1 cellular context compared by ENCODE assay signal in the genomic region with DNA sequence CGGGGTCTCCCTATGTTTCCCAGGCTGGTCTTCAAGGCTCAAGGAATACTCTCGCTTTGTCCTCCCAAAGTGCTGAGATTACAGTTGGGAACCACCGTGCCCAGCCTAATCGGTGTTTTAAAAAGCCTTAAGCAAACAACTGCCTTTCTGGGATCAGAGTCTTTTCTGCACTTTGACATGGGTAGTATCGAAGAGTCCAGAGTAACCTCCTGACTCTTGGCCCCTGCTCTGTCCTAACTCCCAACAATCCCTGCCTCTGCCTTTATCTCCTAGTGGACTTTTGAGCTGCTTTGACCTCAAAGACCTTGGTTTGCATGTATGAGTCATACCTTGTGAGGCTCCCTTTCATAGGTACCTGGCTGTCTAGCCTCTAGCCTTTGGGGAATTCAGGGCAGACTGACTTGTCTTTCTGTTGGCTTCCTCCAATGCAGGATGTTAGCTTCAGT.
TF ChIP-seq lines count a peak whose summit lies in the region.

No MANE protein-coding gene starts in this region.

TF ChIP-seq in HepG2, 621 proteins besides CTCF, POLR2A, EP300 and RAD21 (continued from another document and continues in another):
- TF ChIP-seq THAP8 (CRISPR knock-in tag; IDR thresholded peaks at IDR 0.05; ENCODE audit: borderline replicate concordance) (no peak), ZFP82 (CRISPR knock-in tag; IDR thresholded peaks at IDR 0.05; ENCODE audit: borderline replicate concordance) (no peak; the same call in 1 of the 2 replicates), ZNF207 (IDR thresholded peaks at IDR 0.05; ENCODE audit: borderline replicate concordance) (no peak), ZNF451 (CRISPR knock-in tag; IDR thresholded peaks at IDR 0.05) (no peak), ZNF263 (CRISPR knock-in tag; IDR thresholded peaks at IDR 0.05) (no peak), HNF4A (CRISPR knock-in tag; IDR thresholded peaks at IDR 0.05) (peak; percentile 100), PRMT3 (CRISPR knock-in tag; IDR thresholded peaks at IDR 0.05; ENCODE audit: borderline replicate concordance, low read depth) (no peak), WIZ (CRISPR knock-in tag; IDR thresholded peaks at IDR 0.05) (no peak), ZNF367 (CRISPR knock-in tag; IDR thresholded peaks at IDR 0.05; ENCODE audit: borderline replicate concordance) (no peak), ZSCAN30 (CRISPR knock-in tag; IDR thresholded peaks at IDR 0.05) (0 out of 2 replicates have a peak, but pooled peaks have one; percentile 22), CBX1 (IDR thresholded peaks at IDR 0.05; ENCODE audit: low read depth) (no peak), GFI1 (CRISPR knock-in tag; IDR thresholded peaks at IDR 0.05; ENCODE audit: borderline replicate concordance) (peak; percentile 96), FOXC1 (CRISPR knock-in tag; IDR thresholded peaks at IDR 0.05; ENCODE audit: borderline replicate concordance) (peak; percentile 73; the same call in 1 of the 2 replicates), ZBTB33 (CRISPR knock-in tag; IDR thresholded peaks at IDR 0.05) (peak; percentile 67; the same call in 1 of the 2 replicates), ZNF652 (CRISPR knock-in tag; IDR thresholded peaks at IDR 0.05; ENCODE audit: borderline replicate concordance, low read depth) (peak; percentile 51; the same call in 1 of the 2 replicates), ZSCAN22 (CRISPR knock-in tag; IDR thresholded peaks at IDR 0.05) (no peak), ZNF891 (CRISPR knock-in tag; IDR thresholded peaks at IDR 0.05) (no peak), ZNF317 (CRISPR knock-in tag; IDR thresholded peaks at IDR 0.05) (no peak), ZNF124 (CRISPR knock-in tag; IDR thresholded peaks at IDR 0.05) (no peak), ZNF766 (CRISPR knock-in tag; IDR thresholded peaks at IDR 0.05; ENCODE audit: borderline replicate concordance) (no peak), HOXA5 (CRISPR knock-in tag; IDR thresholded peaks at IDR 0.05) (no peak), EZH2 (conservative IDR thresholded peaks at IDR 0.05; ENCODE audit: low read depth, low read length) (no peak), NFATC3 (CRISPR knock-in tag; IDR thresholded peaks at IDR 0.05) (no peak), SMARCC2 (IDR thresholded peaks at IDR 0.05) (no peak), SRSF4 (IDR thresholded peaks at IDR 0.05; ENCODE audit: low read depth, low read length, poor library complexity, severe bottlenecking) (no peak), RFXANK (CRISPR knock-in tag; IDR thresholded peaks at IDR 0.05) (0 out of 2 replicates have a peak, but pooled peaks have one; percentile 80), KAT8 (CRISPR knock-in tag; IDR thresholded peaks at IDR 0.05) (peak; percentile 83), ZNF709 (CRISPR knock-in tag; IDR thresholded peaks at IDR 0.05) (no peak), SRSF9 (IDR thresholded peaks at IDR 0.05; ENCODE audit: borderline replicate concordance, insufficient read depth, low read depth, low read length, poor library complexity, severe bottlenecking) (no peak), ZFYVE20 (CRISPR knock-in tag; IDR thresholded peaks at IDR 0.05; ENCODE audit: borderline replicate concordance, low read depth) (no peak), ZNF24 (IDR thresholded peaks at IDR 0.05) (no peak), ZNF382 (CRISPR knock-in tag; IDR thresholded peaks at IDR 0.05; ENCODE audit: borderline replicate concordance) (no peak), RBFOX2 (IDR thresholded peaks at IDR 0.05; ENCODE audit: low read depth, low read length) (no peak), CEBPG (CRISPR knock-in tag; IDR thresholded peaks at IDR 0.05) (peak; percentile 80), SNAPC5 (CRISPR knock-in tag; IDR thresholded peaks at IDR 0.05; ENCODE audit: borderline replicate concordance) (no peak), ZNF550 (CRISPR knock-in tag; IDR thresholded peaks at IDR 0.05; ENCODE audit: borderline replicate concordance) (no peak), MEIS1 (CRISPR knock-in tag; IDR thresholded peaks at IDR 0.05; ENCODE audit: borderline replicate concordance) (no peak), ZNF703 (CRISPR knock-in tag; IDR thresholded peaks at IDR 0.05; ENCODE audit: borderline replicate concordance) (no peak), TEAD2 (CRISPR knock-in tag; IDR thresholded peaks at IDR 0.05) (no peak), ZNF3 (CRISPR knock-in tag; IDR thresholded peaks at IDR 0.05) (peak; percentile 56; the same call in 1 of the 2 replicates), SOX6 (IDR thresholded peaks at IDR 0.05) (no peak), SOX6 (CRISPR knock-in tag; IDR thresholded peaks at IDR 0.05) (peak; percentile 97), ESRRA (CRISPR knock-in tag; IDR thresholded peaks at IDR 0.05; ENCODE audit: low read depth) (peak; percentile 100), TAF15 (IDR thresholded peaks at IDR 0.05; ENCODE audit: low read depth, low read length, poor library complexity, severe bottlenecking) (no peak), HDAC6 (IDR thresholded peaks at IDR 0.05; ENCODE audit: low read depth, low read length) (no peak)
- TF ChIP-seq, protein P1, sequence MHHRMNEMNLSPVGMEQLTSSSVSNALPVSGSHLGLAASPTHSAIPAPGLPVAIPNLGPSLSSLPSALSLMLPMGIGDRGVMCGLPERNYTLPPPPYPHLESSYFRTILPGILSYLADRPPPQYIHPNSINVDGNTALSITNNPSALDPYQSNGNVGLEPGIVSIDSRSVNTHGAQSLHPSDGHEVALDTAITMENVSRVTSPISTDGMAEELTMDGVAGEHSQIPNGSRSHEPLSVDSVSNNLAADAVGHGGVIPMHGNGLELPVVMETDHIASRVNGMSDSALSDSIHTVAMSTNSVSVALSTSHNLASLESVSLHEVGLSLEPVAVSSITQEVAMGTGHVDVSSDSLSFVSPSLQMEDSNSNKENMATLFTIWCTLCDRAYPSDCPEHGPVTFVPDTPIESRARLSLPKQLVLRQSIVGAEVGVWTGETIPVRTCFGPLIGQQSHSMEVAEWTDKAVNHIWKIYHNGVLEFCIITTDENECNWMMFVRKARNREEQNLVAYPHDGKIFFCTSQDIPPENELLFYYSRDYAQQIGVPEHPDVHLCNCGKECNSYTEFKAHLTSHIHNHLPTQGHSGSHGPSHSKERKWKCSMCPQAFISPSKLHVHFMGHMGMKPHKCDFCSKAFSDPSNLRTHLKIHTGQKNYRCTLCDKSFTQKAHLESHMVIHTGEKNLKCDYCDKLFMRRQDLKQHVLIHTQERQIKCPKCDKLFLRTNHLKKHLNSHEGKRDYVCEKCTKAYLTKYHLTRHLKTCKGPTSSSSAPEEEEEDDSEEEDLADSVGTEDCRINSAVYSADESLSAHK (CRISPR knock-in tag; IDR thresholded peaks at IDR 0.05; ENCODE audit: borderline replicate concordance): no peak
- TF ChIP-seq, protein P2, sequence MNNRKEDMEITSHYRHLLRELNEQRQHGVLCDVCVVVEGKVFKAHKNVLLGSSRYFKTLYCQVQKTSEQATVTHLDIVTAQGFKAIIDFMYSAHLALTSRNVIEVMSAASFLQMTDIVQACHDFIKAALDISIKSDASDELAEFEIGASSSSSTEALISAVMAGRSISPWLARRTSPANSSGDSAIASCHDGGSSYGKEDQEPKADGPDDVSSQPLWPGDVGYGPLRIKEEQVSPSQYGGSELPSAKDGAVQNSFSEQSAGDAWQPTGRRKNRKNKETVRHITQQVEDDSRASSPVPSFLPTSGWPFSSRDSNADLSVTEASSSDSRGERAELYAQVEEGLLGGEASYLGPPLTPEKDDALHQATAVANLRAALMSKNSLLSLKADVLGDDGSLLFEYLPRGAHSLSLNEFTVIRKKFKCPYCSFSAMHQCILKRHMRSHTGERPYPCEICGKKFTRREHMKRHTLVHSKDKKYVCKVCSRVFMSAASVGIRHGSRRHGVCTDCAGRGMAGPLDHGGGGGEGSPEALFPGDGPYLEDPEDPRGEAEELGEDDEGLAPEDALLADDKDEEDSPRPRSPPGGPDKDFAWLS (CRISPR knock-in tag; IDR thresholded peaks at IDR 0.05; ENCODE audit: borderline replicate concordance): no peak
- TF ChIP-seq, protein P3, sequence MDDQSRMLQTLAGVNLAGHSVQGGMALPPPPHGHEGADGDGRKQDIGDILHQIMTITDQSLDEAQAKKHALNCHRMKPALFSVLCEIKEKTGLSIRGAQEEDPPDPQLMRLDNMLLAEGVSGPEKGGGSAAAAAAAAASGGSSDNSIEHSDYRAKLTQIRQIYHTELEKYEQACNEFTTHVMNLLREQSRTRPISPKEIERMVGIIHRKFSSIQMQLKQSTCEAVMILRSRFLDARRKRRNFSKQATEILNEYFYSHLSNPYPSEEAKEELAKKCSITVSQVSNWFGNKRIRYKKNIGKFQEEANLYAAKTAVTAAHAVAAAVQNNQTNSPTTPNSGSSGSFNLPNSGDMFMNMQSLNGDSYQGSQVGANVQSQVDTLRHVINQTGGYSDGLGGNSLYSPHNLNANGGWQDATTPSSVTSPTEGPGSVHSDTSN (CRISPR knock-in tag; IDR thresholded peaks at IDR 0.05; ENCODE audit: borderline replicate concordance): no peak
- TF ChIP-seq, protein P4, sequence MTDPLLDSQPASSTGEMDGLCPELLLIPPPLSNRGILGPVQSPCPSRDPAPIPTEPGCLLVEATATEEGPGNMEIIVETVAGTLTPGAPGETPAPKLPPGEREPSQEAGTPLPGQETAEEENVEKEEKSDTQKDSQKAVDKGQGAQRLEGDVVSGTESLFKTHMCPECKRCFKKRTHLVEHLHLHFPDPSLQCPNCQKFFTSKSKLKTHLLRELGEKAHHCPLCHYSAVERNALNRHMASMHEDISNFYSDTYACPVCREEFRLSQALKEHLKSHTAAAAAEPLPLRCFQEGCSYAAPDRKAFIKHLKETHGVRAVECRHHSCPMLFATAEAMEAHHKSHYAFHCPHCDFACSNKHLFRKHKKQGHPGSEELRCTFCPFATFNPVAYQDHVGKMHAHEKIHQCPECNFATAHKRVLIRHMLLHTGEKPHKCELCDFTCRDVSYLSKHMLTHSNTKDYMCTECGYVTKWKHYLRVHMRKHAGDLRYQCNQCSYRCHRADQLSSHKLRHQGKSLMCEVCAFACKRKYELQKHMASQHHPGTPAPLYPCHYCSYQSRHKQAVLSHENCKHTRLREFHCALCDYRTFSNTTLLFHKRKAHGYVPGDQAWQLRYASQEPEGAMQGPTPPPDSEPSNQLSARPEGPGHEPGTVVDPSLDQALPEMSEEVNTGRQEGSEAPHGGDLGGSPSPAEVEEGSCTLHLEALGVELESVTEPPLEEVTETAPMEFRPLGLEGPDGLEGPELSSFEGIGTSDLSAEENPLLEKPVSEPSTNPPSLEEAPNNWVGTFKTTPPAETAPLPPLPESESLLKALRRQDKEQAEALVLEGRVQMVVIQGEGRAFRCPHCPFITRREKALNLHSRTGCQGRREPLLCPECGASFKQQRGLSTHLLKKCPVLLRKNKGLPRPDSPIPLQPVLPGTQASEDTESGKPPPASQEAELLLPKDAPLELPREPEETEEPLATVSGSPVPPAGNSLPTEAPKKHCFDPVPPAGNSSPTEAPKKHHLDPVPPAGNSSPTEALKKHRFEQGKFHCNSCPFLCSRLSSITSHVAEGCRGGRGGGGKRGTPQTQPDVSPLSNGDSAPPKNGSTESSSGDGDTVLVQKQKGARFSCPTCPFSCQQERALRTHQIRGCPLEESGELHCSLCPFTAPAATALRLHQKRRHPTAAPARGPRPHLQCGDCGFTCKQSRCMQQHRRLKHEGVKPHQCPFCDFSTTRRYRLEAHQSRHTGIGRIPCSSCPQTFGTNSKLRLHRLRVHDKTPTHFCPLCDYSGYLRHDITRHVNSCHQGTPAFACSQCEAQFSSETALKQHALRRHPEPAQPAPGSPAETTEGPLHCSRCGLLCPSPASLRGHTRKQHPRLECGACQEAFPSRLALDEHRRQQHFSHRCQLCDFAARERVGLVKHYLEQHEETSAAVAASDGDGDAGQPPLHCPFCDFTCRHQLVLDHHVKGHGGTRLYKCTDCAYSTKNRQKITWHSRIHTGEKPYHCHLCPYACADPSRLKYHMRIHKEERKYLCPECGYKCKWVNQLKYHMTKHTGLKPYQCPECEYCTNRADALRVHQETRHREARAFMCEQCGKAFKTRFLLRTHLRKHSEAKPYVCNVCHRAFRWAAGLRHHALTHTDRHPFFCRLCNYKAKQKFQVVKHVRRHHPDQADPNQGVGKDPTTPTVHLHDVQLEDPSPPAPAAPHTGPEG (CRISPR knock-in tag; IDR thresholded peaks at IDR 0.05): no peak
- TF ChIP-seq, protein P5, sequence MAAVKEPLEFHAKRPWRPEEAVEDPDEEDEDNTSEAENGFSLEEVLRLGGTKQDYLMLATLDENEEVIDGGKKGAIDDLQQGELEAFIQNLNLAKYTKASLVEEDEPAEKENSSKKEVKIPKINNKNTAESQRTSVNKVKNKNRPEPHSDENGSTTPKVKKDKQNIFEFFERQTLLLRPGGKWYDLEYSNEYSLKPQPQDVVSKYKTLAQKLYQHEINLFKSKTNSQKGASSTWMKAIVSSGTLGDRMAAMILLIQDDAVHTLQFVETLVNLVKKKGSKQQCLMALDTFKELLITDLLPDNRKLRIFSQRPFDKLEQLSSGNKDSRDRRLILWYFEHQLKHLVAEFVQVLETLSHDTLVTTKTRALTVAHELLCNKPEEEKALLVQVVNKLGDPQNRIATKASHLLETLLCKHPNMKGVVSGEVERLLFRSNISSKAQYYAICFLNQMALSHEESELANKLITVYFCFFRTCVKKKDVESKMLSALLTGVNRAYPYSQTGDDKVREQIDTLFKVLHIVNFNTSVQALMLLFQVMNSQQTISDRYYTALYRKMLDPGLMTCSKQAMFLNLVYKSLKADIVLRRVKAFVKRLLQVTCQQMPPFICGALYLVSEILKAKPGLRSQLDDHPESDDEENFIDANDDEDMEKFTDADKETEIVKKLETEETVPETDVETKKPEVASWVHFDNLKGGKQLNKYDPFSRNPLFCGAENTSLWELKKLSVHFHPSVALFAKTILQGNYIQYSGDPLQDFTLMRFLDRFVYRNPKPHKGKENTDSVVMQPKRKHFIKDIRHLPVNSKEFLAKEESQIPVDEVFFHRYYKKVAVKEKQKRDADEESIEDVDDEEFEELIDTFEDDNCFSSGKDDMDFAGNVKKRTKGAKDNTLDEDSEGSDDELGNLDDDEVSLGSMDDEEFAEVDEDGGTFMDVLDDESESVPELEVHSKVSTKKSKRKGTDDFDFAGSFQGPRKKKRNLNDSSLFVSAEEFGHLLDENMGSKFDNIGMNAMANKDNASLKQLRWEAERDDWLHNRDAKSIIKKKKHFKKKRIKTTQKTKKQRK (IDR thresholded peaks at IDR 0.05; ENCODE audit: low read length): no peak
